ENCODE assay signal across 10 cellular contexts in the genomic region with DNA sequence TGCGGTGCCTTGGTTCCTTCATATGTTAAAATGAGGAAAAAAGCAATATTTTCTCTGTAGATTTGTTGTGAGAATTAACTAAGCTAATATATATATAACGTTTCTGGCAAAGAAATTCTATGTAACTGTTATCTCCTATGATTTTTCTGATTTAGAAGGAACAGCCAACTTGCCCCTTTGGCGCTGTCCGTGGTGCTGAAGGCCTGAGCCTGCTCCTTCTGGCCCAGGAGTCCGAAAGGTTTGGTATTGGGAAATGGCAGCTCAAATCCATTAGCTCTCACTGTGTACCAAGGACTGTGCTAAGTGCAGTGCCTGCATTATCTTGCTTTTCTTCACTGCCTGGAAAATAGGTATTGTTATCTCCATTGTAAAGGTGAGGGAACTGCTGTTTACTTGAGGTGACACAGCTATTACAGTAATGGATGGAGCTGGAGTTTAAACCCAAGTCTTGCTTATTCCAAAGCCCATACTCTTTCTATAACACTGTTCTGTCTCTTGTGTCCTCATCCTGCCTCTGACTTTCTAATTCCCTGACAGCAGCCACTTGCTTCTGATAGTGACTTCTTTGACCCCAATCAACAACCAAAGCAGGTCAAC. TPM values are rescaled to one million over a fixed set of nuclear protein-coding genes. Genes with fewer than 3 reads are reported as not detected.
A peak's percentile ranks its signal among the peaks of the same experiment; 100 is the strongest.
DNase-seq lines count a peak whose midpoint lies in the region; ATAC-seq and TF ChIP-seq lines count a peak whose summit lies in the region.
"Had no signal": no experiment of that assay in that cellular context is flagged by ENCODE, and none has a peak within 500 bp of the region (broad histone marks: within the 10 kb centered on the region; RNA-seq: fewer than 3 reads in every experiment).

No MANE protein-coding gene starts in this region.

- peaks cover 2% of the 10 kb centered on the region for H3K36me3 Mint-ChIP-seq in activated naive CD8-positive, alpha-beta T cell treated with anti-CD3 and anti-CD28 coated beads, Interleukin-2, amount 50 U/mL, for 24 hours (ENCODE audit: low read depth)

- H3K27ac Mint-ChIP-seq in activated naive CD8-positive, alpha-beta T cell treated with anti-CD3 and anti-CD28 coated beads, Interleukin-2, amount 50 U/mL, for 24 hours, result no peak overlapping the region

- no peak for ATAC-seq in activated naive CD8-positive, alpha-beta T cell treated with anti-CD3 and anti-CD28 coated beads, Interleukin-2, amount 50 U/mL, for 24 hours
- ATAC-seq in GM19035 (IDR thresholded peaks at IDR 0.05; ENCODE audit: unreplicated experiment) (no peak), GM19023 (IDR thresholded peaks at IDR 0.05; ENCODE audit: unreplicated experiment) (no peak)

- H3K9me3 Mint-ChIP-seq in activated naive CD8-positive, alpha-beta T cell treated with anti-CD3 and anti-CD28 coated beads, Interleukin-2, amount 50 U/mL, for 24 hours, result peaks cover 45% of the 10 kb centered on the region

- H3K4me3 ChIP-seq in LNCaP clone FGC (ENCODE audit: low read depth, low read length), result no peak overlapping the region

- no peaks in the 10 kb centered on the region for H3K4me1 Mint-ChIP-seq in activated naive CD8-positive, alpha-beta T cell treated with anti-CD3 and anti-CD28 coated beads, Interleukin-2, amount 50 U/mL, for 24 hours

- no peak overlapping the region for H3K4me3 Mint-ChIP-seq in activated naive CD8-positive, alpha-beta T cell treated with anti-CD3 and anti-CD28 coated beads, Interleukin-2, amount 50 U/mL, for 24 hours

- peak; percentile 4 to 9 for DNase-seq in AML-193 (lab: John Stamatoyannopoulos, UW)
- DNase-seq in LNCaP clone FGC (ENCODE audit: low read depth), result peak; percentile 15
- DNase-seq in activated naive CD8-positive, alpha-beta T cell treated with anti-CD3 and anti-CD28 coated beads, Interleukin-2, amount 50 U/mL, for 24 hours, result peak; percentile 46
- DNase-seq in lung microvascular endothelial cell (ENCODE audit: low read depth in 2 of 2), result peak; percentile 47 to 50
- DNase-seq in effector CD8-positive, alpha-beta T cell (lab: John Stamatoyannopoulos, UW), result no peak
- DNase-seq in NCI-H2171 treated with DMSO at 0.1 percent for 48 hours (lab: John Stamatoyannopoulos, UW), result no peak
- DNase-seq: cortex of kidney, NCI-H1436 treated with DMSO at 0.1 percent for 48 hours had no signal

- H3K27me3 Mint-ChIP-seq in activated naive CD8-positive, alpha-beta T cell treated with anti-CD3 and anti-CD28 coated beads, Interleukin-2, amount 50 U/mL, for 24 hours, result peaks cover 11% of the 10 kb centered on the region

- no peak for TF ChIP-seq CTCF in LNCaP clone FGC (IDR thresholded peaks at IDR 0.05; ENCODE audit: control insufficient read depth, extremely low read depth, insufficient read depth)

RNA-seq across cellular contexts. Expression of a gene that starts 52.2 kb away (rescaled TPM):
- not detected in 2 replicates for total RNA-seq in lung microvascular endothelial cell

Comparison
In these comparisons a context has a peak if more than half of its experiments do, and no peak if none do; other contexts are left out.
1. DNase-seq: peak in AML-193 (2 of 2), LNCaP clone FGC (single experiment), activated naive CD8-positive, alpha-beta T cell treated with anti-CD3 and anti-CD28 coated beads, Interleukin-2, amount 50 U/mL, for 24 hours (single experiment) and lung microvascular endothelial cell (2 of 2); none in effector CD8-positive, alpha-beta T cell (single experiment) and NCI-H2171 treated with DMSO at 0.1 percent for 48 hours (single experiment).